In the genomic region with DNA sequence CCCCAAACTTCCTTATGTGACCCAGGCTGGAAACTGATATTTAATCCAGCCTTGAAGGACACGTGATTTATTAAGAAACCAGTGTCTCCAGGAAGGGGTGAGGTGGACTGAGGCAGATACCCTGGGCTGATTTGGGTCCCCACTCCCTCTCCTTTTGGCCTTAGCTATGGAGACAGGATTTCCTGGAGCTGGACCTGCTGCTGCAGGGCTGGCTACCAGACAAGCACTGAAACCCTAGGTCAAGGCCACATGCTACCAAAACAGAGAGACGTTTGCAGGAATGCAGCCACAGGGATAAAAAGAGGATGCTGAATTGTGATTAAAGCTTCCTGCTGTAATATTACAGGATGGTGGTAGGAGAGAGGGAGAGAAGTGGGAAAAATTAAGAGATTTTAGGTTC, we compare ENCODE assay signal across 17 cellular contexts. TPM values are rescaled to one million over a fixed set of nuclear protein-coding genes. Genes with fewer than 3 reads are reported as not detected.
A peak's percentile ranks its signal among the peaks of the same experiment; 100 is the strongest.
DNase-seq lines count a peak whose midpoint lies in the region; ATAC-seq, FAIRE-seq and TF ChIP-seq lines count a peak whose summit lies in the region.
"Had no signal": no experiment of that assay in that cellular context is flagged by ENCODE, and none has a peak within 500 bp of the region (broad histone marks: within the 10 kb centered on the region; RNA-seq: fewer than 3 reads in every experiment).

No MANE protein-coding gene starts in this region.

- peaks cover 3% of the 10 kb centered on the region for H3K27me3 Mint-ChIP-seq in GM23338 (ENCODE audit: insufficient read depth, low read depth, poor library complexity)
- H3K27me3 Mint-ChIP-seq in activated B cell treated with CpG ODN at 0.5 μM for 24 hours: no peaks in the 10 kb centered on the region
- no peaks in the 10 kb centered on the region for H3K27me3 Mint-ChIP-seq in stimulated activated memory B cell treated with anti-CD40 and anti-IgM and Interleukin-4, amounts not matched to agents 10 μg/mL and 1 μg/mL and 100 μg/mL, for 72 hours
- H3K27me3 Mint-ChIP-seq: CD4-positive, alpha-beta T cell had no signal

- no peak for FAIRE-seq in kidney (lab: Jason Lieb, UNC)

- TF ChIP-seq POLR2A in lower leg skin (IDR thresholded peaks at IDR 0.05): no peak

- POLR2A ChIA-PET in activated B cell treated with CpG ODN at 0.5 μM for 24 hours (lab: Charles Lee): interaction anchor here (0.8 to 3.6 kb wide), 7 partner anchors 10 to 25 kb away, joined by 3 to 26 read pairs (median 4); a partner anchor contains a TSS

- H3K9me3 Mint-ChIP-seq in GM23338: no peaks in the 10 kb centered on the region
- H3K9me3 Mint-ChIP-seq in activated B cell treated with CpG ODN at 0.5 μM for 24 hours: no peaks in the 10 kb centered on the region
- H3K9me3 Mint-ChIP-seq in stimulated activated memory B cell treated with anti-CD40 and anti-IgM and Interleukin-4, amounts not matched to agents 10 μg/mL and 1 μg/mL and 100 μg/mL, for 72 hours: no peaks in the 10 kb centered on the region
- H3K9me3 Mint-ChIP-seq: CD4-positive, alpha-beta T cell had no signal

- H3F3A ChIP-seq in GM23338 (replicated peaks; ENCODE audit: low read depth): no peaks in the 10 kb centered on the region

- 0 out of 2 replicates have a peak, but pooled peaks cover 8% of the 10 kb centered on the region for H3K9me2 ChIP-seq in GM23338 (ENCODE audit: insufficient read depth)

- no peak overlapping the region for H3K27ac Mint-ChIP-seq in GM23338
- H3K27ac Mint-ChIP-seq in activated B cell treated with CpG ODN at 0.5 μM for 24 hours: peak overlapping the region; percentile 20
- H3K27ac Mint-ChIP-seq in stimulated activated memory B cell treated with anti-CD40 and anti-IgM and Interleukin-4, amounts not matched to agents 10 μg/mL and 1 μg/mL and 100 μg/mL, for 72 hours: peak overlapping the region; percentile 2
- H3K27ac Mint-ChIP-seq: CD4-positive, alpha-beta T cell had no signal

- H3K27ac ChIP-seq in GM23338 (ENCODE audit: low read depth): no peak overlapping the region
- H3K27ac ChIP-seq in kidney (ENCODE audit: low read depth in 2 of 2, low read length in 2 of 2): no peak overlapping the region
- H3K27ac ChIP-seq: PC-9 had no signal

- no peak for DNase-seq in GM23338 (ENCODE audit: low spot score)
- peak; percentile 2 for DNase-seq in activated B cell treated with CpG ODN at 0.5 μM for 24 hours
- peak; percentile 32 for DNase-seq in kidney
- no peak for DNase-seq in lower leg skin (ENCODE audit: low spot score in 2 of 2)
- no peak for DNase-seq in SW 1271 (lab: John Stamatoyannopoulos, UW)
- DNase-seq: CD4-positive, alpha-beta T cell; DMS53; KG1; NCI-H1436; NCI-H2029 treated with DMSO at 0.1 percent for 48 hours; NCI-H2171 treated with DMSO at 0.1 percent for 48 hours; NCI-H446 treated with DMSO at 0.1 percent for 48 hours; NCI-H748 treated with DMSO at 0.1 percent for 48 hours; PC-9 had no signal

- ATAC-seq in GM23338: no peak
- no peak for ATAC-seq in activated B cell treated with CpG ODN at 0.5 μM for 24 hours (ENCODE audit: low read depth)
- ATAC-seq in stimulated activated memory B cell treated with anti-CD40 and anti-IgM and Interleukin-4, amounts not matched to agents 10 μg/mL and 1 μg/mL and 100 μg/mL, for 72 hours: no peak
- no peak for ATAC-seq in HG03139 (IDR thresholded peaks at IDR 0.05; ENCODE audit: unreplicated experiment)
- ATAC-seq: HCT116 had no signal

- H3K4me1 Mint-ChIP-seq in GM23338 (peaks cover 19% of the 10 kb centered on the region), activated B cell treated with CpG ODN at 0.5 μM for 24 hours (peaks cover 75% of the 10 kb centered on the region)
- peaks cover 73% of the 10 kb centered on the region for H3K4me1 Mint-ChIP-seq in stimulated activated memory B cell treated with anti-CD40 and anti-IgM and Interleukin-4, amounts not matched to agents 10 μg/mL and 1 μg/mL and 100 μg/mL, for 72 hours

- no peak overlapping the region for H3K4me3 Mint-ChIP-seq in GM23338
- no peak overlapping the region for H3K4me3 Mint-ChIP-seq in activated B cell treated with CpG ODN at 0.5 μM for 24 hours
- no peak overlapping the region for H3K4me3 Mint-ChIP-seq in stimulated activated memory B cell treated with anti-CD40 and anti-IgM and Interleukin-4, amounts not matched to agents 10 μg/mL and 1 μg/mL and 100 μg/mL, for 72 hours
- H3K4me3 Mint-ChIP-seq: CD4-positive, alpha-beta T cell had no signal

- no peaks in the 10 kb centered on the region for H3K79me2 ChIP-seq in GM23338 (replicated peaks; ENCODE audit: insufficient read depth)

- no peaks in the 10 kb centered on the region for H3K9me3 ChIP-seq in kidney (ENCODE audit: control insufficient read depth in 1 of 2, low read length in 2 of 2)

- no peak overlapping the region for H3K4me2 ChIP-seq in GM23338
- H3K4me2 ChIP-seq: PC-9 had no signal

- H2AFZ ChIP-seq in GM23338: peak overlapping the region; percentile 72; the same call in 1 of the 2 replicates
- H2AFZ ChIP-seq: PC-9 had no signal

- no peak overlapping the region for H3K9ac ChIP-seq in kidney (ENCODE audit: low read length in 2 of 2)

- H3K36me3 ChIP-seq in GM23338 (ENCODE audit: insufficient read depth) (no peaks in the 10 kb centered on the region), kidney (ENCODE audit: control insufficient read depth in 1 of 2, insufficient read depth in 2 of 2, low read length in 2 of 2) (no peaks in the 10 kb centered on the region)

- H3K4me1 ChIP-seq in GM23338 (ENCODE audit: insufficient read depth) (no peaks in the 10 kb centered on the region), kidney (ENCODE audit: control insufficient read depth in 1 of 2, insufficient read depth in 1 of 2, low read depth in 1 of 2, low read length in 2 of 2) (peaks cover 0 to 3% of the 10 kb centered on the region in 2 donors)

- intact Hi-C loops in activated B cell treated with CpG ODN at 0.5 μM for 24 hours (cut with micrococcal nuclease): no loop called here
- intact Hi-C loops in kidney (cut with DNase I): no loop called here
- intact Hi-C loops in lower leg skin (cut with DNase I; ENCODE audit: low total_unique reads): no loop called here

- no peaks in the 10 kb centered on the region for H3K27me3 ChIP-seq in GM23338 (ENCODE audit: insufficient read depth)

- H3K36me3 Mint-ChIP-seq in GM23338 (ENCODE audit: low read depth) (no peaks in the 10 kb centered on the region), activated B cell treated with CpG ODN at 0.5 μM for 24 hours (ENCODE audit: low read depth) (no peaks in the 10 kb centered on the region)
- no peaks in the 10 kb centered on the region for H3K36me3 Mint-ChIP-seq in stimulated activated memory B cell treated with anti-CD40 and anti-IgM and Interleukin-4, amounts not matched to agents 10 μg/mL and 1 μg/mL and 100 μg/mL, for 72 hours

- 58 to 59% methylated on average over 2 of the region's 2 CpGs for WGBS in lower leg skin, 2 donors

- H4K20me1 ChIP-seq in GM23338 (replicated peaks; ENCODE audit: insufficient read depth): no peaks in the 10 kb centered on the region

- TF ChIP-seq CTCF in GM23338 (conservative IDR thresholded peaks at IDR 0.05; ENCODE audit: low read depth in 2 of 2): no peak
- no peak for TF ChIP-seq CTCF in activated B cell treated with CpG ODN at 0.5 μM for 24 hours (IDR thresholded peaks at IDR 0.05)
- no peak for TF ChIP-seq CTCF in kidney (IDR thresholded peaks at IDR 0.05; ENCODE audit: borderline replicate concordance, extremely low read depth, insufficient read depth)
- no peak for TF ChIP-seq CTCF in lower leg skin (IDR thresholded peaks at IDR 0.05)

- no peak overlapping the region for H3K4me3 ChIP-seq in GM23338
- no peak overlapping the region for H3K4me3 ChIP-seq in kidney (ENCODE audit: low read length in 2 of 2)
- H3K4me3 ChIP-seq in lower leg skin (ENCODE audit: low read depth, poor library complexity, severe bottlenecking): no peak overlapping the region
- H3K4me3 ChIP-seq: PC-9 had no signal

- CTCF ChIA-PET in activated B cell treated with CpG ODN at 0.5 μM for 24 hours (lab: Charles Lee): interaction anchor here (5.2 kb wide), 1 partner anchor 9 kb away, joined by 33 read pairs; no protein-coding TSS in a partner anchor

TF ChIP-seq in GM23338, 12 proteins besides CTCF, POLR2A, EP300 and RAD21 (continues in another document):
- TF ChIP-seq, protein P1, sequence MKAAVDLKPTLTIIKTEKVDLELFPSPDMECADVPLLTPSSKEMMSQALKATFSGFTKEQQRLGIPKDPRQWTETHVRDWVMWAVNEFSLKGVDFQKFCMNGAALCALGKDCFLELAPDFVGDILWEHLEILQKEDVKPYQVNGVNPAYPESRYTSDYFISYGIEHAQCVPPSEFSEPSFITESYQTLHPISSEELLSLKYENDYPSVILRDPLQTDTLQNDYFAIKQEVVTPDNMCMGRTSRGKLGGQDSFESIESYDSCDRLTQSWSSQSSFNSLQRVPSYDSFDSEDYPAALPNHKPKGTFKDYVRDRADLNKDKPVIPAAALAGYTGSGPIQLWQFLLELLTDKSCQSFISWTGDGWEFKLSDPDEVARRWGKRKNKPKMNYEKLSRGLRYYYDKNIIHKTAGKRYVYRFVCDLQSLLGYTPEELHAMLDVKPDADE (IDR thresholded peaks at IDR 0.05): no peak
- TF ChIP-seq ZNF114 (CRISPR knock-in tag; IDR thresholded peaks at IDR 0.05) (no peak), EZH2phosphoT487 (IDR thresholded peaks at IDR 0.05; ENCODE audit: unreplicated experiment) (no peak), ZNF331 (CRISPR knock-in tag; IDR thresholded peaks at IDR 0.05; ENCODE audit: low read depth) (no peak), JUNB (IDR thresholded peaks at IDR 0.05; ENCODE audit: unreplicated experiment) (no peak), NANOG (IDR thresholded peaks at IDR 0.05; ENCODE audit: borderline replicate concordance) (no peak), POLR2AphosphoS5 (IDR thresholded peaks at IDR 0.05; ENCODE audit: low read depth) (no peak), EZH2 (IDR thresholded peaks at IDR 0.05; ENCODE audit: low read depth, unreplicated experiment) (no peak), CREB1 (CRISPR knock-in tag; IDR thresholded peaks at IDR 0.05; ENCODE audit: low read depth) (no peak), STAT1 (IDR thresholded peaks at IDR 0.05; ENCODE audit: unreplicated experiment) (no peak)

RNA-seq across cellular contexts. Expression of a gene that starts 25.4 kb away (rescaled TPM):
- 3.3 and 5.2 TPM in 2 replicates for total RNA-seq in GM23338 (2014; rRNA removed; shearing (Covaris generic))
- 3.5 and 3.6 TPM in 2 replicates for polyA plus RNA-seq in GM23338 (2016; fragmentation: Nextera tagmentation; extraction: Ambion mirVana)
- total RNA-seq in activated B cell treated with CpG ODN at 0.5 μM for 24 hours: 176 and 207 TPM in 2 replicates
- total RNA-seq in kidney: 58.7 TPM
- 8.0 TPM for polyA plus RNA-seq in kidney (ENCODE audit: insufficient read depth, low read depth, low replicate concordance)
- total RNA-seq in lower leg skin: 10 to 100 TPM in 1 of 4 donors, 1 to 10 TPM in 3; 6.7 to 14.7 (median 8.5) TPM

RNA-seq across cellular contexts. Expression of a gene that starts 50.5 kb away (rescaled TPM):
- total RNA-seq in GM23338 (2014; rRNA removed; shearing (Covaris generic)): 0.85 and 1.6 TPM in 2 replicates
- polyA plus RNA-seq in GM23338 (2016; fragmentation: Nextera tagmentation; extraction: Ambion mirVana): 0.40 and 0.63 TPM in 2 replicates
- total RNA-seq in activated B cell treated with CpG ODN at 0.5 μM for 24 hours: 0.22 and 0.42 TPM in 2 replicates
- total RNA-seq in kidney: 9.7 TPM
- 1.3 TPM for polyA plus RNA-seq in kidney (ENCODE audit: insufficient read depth, low read depth, low replicate concordance)
- total RNA-seq in lower leg skin: 1 to 10 TPM; 3.2 to 8.7 (median 5.1) TPM
- total RNA-seq: CD4-positive, alpha-beta T cell had no signal

Comparison
In these comparisons a context has a peak if more than half of its experiments do, and no peak if none do; other contexts are left out.
1. DNase-seq: peak in activated B cell treated with CpG ODN at 0.5 μM for 24 hours (single experiment) and kidney (single experiment); none in GM23338 (single experiment), lower leg skin (0 of 2) and SW 1271 (0 of 2).